Comparison of ENCODE assay signal across 8 cellular contexts in the genomic region with DNA sequence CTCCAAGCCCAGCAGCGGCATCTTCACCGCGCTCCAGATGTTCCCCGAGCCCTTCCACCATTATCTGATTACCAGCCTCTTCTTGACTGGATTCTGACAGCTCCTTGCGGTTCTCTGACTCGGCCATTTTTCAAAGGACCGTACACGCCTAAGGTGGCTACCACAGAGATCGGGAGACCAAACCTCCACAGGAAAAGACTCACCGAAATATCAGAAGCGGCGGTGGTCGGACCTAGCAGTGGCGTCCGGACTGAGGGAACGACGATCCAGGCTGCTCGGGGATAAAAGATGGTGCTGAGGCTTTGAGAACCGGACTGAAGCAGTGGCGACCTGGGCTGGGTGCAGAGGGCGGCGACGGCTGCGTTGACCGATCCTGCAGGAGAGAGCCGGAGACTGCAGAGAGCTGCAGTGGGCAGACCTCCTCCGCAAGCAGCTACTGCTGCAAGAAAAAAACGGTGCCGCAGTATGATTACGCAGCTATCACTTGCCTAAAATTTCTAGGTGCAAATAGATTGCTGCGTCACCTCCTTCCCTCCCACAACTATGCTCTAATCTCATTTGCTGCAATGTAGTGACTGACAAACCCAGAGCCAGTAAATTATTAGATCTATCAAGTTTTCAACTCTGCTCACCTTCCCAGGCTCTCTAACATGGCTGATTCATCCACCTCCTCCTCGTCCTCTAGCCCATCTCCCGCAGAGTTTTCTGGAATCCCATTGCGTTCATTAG. TPM values are rescaled to one million over a fixed set of nuclear protein-coding genes. Genes with fewer than 3 reads are reported as not detected.
DNase-seq lines count a peak whose midpoint lies in the region; ATAC-seq and TF ChIP-seq lines count a peak whose summit lies in the region.

A gene with protein sequence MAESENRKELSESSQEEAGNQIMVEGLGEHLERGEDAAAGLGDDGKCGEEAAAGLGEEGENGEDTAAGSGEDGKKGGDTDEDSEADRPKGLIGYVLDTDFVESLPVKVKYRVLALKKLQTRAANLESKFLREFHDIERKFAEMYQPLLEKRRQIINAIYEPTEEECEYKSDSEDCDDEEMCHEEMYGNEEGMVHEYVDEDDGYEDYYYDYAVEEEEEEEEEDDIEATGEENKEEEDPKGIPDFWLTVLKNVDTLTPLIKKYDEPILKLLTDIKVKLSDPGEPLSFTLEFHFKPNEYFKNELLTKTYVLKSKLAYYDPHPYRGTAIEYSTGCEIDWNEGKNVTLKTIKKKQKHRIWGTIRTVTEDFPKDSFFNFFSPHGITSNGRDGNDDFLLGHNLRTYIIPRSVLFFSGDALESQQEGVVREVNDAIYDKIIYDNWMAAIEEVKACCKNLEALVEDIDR (minus strand): TSS at position 486 of the 729 bp plus-strand sequence. CDS start 359 bp downstream, at position 127.

- under 1% methylated on average over 34 of the region's 34 CpGs for WGBS in urinary bladder

- H3K4me3 ChIP-seq in cardiac muscle cell (peak within 1 kb of the TSS; percentile 57), urinary bladder (ENCODE audit: low read depth, low read length) (peak within 1 kb of the TSS; percentile 38)

- H3K36me3 Mint-ChIP-seq in CD4-positive, alpha-beta T cell (ENCODE audit: low read depth): peaks cover 14% of the 10 kb centered on the region
- no peaks in the 10 kb centered on the region for H3K36me3 Mint-ChIP-seq in activated naive CD4-positive, alpha-beta T cell treated with anti-CD3 and anti-CD28 coated beads, Interleukin-2, amount 50 U/mL, for 24 hours

- no peaks in the 10 kb centered on the region for H3K27me3 ChIP-seq in CD4-positive, alpha-beta T cell (ENCODE audit: control insufficient read depth, insufficient read depth, low read length)
- no peaks in the 10 kb centered on the region for H3K27me3 ChIP-seq in cardiac muscle cell

- CTCF ChIA-PET in CD4-positive, alpha-beta T cell (lab: Charles Lee): no interaction called here

- no peaks in the 10 kb centered on the region for H3K36me3 ChIP-seq in cardiac muscle cell
- H3K36me3 ChIP-seq in urinary bladder (ENCODE audit: insufficient read depth): no peaks in the 10 kb centered on the region

- ATAC-seq in CD4-positive, alpha-beta T cell (ENCODE audit: poor library complexity): peak; percentile 88
- ATAC-seq in GM21619 (IDR thresholded peaks at IDR 0.05; ENCODE audit: unreplicated experiment) (peak; percentile 86), HG02981 (IDR thresholded peaks at IDR 0.05; ENCODE audit: unreplicated experiment) (no peak)

- H3K4me1 ChIP-seq in cardiac muscle cell (ENCODE audit: low read depth) (no peaks in the 10 kb centered on the region), urinary bladder (ENCODE audit: insufficient read depth) (no peaks in the 10 kb centered on the region)

- peak within 1 kb of the TSS; percentile 92 for H3K27ac Mint-ChIP-seq in CD4-positive, alpha-beta T cell
- H3K27ac Mint-ChIP-seq in activated naive CD4-positive, alpha-beta T cell treated with anti-CD3 and anti-CD28 coated beads, Interleukin-2, amount 50 U/mL, for 24 hours: peak within 1 kb of the TSS; percentile 87

- H3K27me3 Mint-ChIP-seq in CD4-positive, alpha-beta T cell: no peaks in the 10 kb centered on the region
- no peaks in the 10 kb centered on the region for H3K27me3 Mint-ChIP-seq in activated naive CD4-positive, alpha-beta T cell treated with anti-CD3 and anti-CD28 coated beads, Interleukin-2, amount 50 U/mL, for 24 hours

- no peaks in the 10 kb centered on the region for H3K9me3 Mint-ChIP-seq in CD4-positive, alpha-beta T cell
- no peaks in the 10 kb centered on the region for H3K9me3 Mint-ChIP-seq in activated naive CD4-positive, alpha-beta T cell treated with anti-CD3 and anti-CD28 coated beads, Interleukin-2, amount 50 U/mL, for 24 hours

- TF ChIP-seq CTCF in CD4-positive, alpha-beta T cell (IDR thresholded peaks at IDR 0.05): no peak
- TF ChIP-seq CTCF in cardiac muscle cell (IDR thresholded peaks at IDR 0.05; ENCODE audit: low read depth, low read length): no peak

- DNase-seq in CD4-positive, alpha-beta T cell: peak; percentile 2 to 39 (median 14)
- DNase-seq in NCI-H510A (lab: John Stamatoyannopoulos, UW) (peak; percentile 7), cardiac muscle cell (ENCODE audit: low read depth in 1 of 2, low spot score in 1 of 2) (peak; percentile 6 to 62), occipital lobe (lab: John Stamatoyannopoulos, UW) (peak; percentile 45)

- peaks cover 32% of the 10 kb centered on the region for H3K4me1 Mint-ChIP-seq in CD4-positive, alpha-beta T cell (ENCODE audit: low read depth)
- peaks cover 28% of the 10 kb centered on the region for H3K4me1 Mint-ChIP-seq in activated naive CD4-positive, alpha-beta T cell treated with anti-CD3 and anti-CD28 coated beads, Interleukin-2, amount 50 U/mL, for 24 hours

- no peak within 1 kb of the TSS for H3K27ac ChIP-seq in CD4-positive, alpha-beta T cell (ENCODE audit: low read depth, low read length)
- H3K27ac ChIP-seq in cardiac muscle cell (no peak within 1 kb of the TSS), urinary bladder (ENCODE audit: low read depth) (peak within 1 kb of the TSS; percentile 83)

- no peaks in the 10 kb centered on the region for H3K9me3 ChIP-seq in CD4-positive, alpha-beta T cell (ENCODE audit: control insufficient read depth, low read length)
- H3K9me3 ChIP-seq in cardiac muscle cell (ENCODE audit: low read depth): no peaks in the 10 kb centered on the region

- H3K4me3 Mint-ChIP-seq in CD4-positive, alpha-beta T cell: peak within 1 kb of the TSS; percentile 93
- H3K4me3 Mint-ChIP-seq in activated naive CD4-positive, alpha-beta T cell treated with anti-CD3 and anti-CD28 coated beads, Interleukin-2, amount 50 U/mL, for 24 hours: peak within 1 kb of the TSS; percentile 91

- intact Hi-C loops in CD4-positive, alpha-beta T cell (cut with DNase I, micrococcal nuclease): loop anchor here in 1 of 2 experiments (10.0 kb wide), 2 partner anchors 350 to 940 kb away; a partner anchor contains a TSS

- POLR2A ChIA-PET in CD4-positive, alpha-beta T cell (lab: Charles Lee): interaction anchor here (1.1 to 1.6 kb wide), 4 partner anchors 730 to 1400 kb away, joined by 3 to 4 read pairs (median 4); a partner anchor contains a TSS

RNA-seq across cellular contexts. Expression of the gene that starts here (rescaled TPM):
- 1 to 10 TPM; 4.2 to 4.8 TPM for total RNA-seq in CD4-positive, alpha-beta T cell
- 7.5 and 8.8 TPM in 2 replicates for total RNA-seq in cardiac muscle cell
- polyA plus RNA-seq in cardiac muscle cell: 2.7 and 3.6 TPM in 2 replicates
- total RNA-seq in occipital lobe: 33.4 TPM
- 7.2 TPM for total RNA-seq in urinary bladder
- polyA plus RNA-seq in urinary bladder: 6.4 TPM
